Comparison of ENCODE assay signal across 19 cellular contexts in the genomic region with DNA sequence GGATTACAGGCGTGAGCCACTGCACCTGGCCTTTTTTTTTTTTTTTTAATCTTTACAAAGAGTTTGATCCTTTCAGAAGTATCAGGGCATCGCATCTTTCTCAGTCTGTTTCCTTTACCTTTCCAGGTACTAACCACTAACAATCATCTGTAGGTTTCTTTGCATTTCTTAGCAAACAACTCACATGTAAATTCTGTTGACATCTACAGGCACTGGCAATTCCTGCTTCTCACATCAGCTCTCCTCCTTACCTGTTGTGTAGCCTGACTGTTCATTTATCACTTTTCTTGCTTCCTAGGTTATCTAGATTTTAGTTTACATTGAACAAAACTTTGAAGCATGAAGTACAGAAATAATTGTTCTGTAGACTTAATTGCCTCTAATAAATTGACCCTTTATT. TPM values are rescaled to one million over a fixed set of nuclear protein-coding genes. Genes with fewer than 3 reads are reported as not detected.
A peak's percentile ranks its signal among the peaks of the same experiment; 100 is the strongest.
DNase-seq lines count a peak whose midpoint lies in the region; ATAC-seq and TF ChIP-seq lines count a peak whose summit lies in the region.
"Had no signal": no experiment of that assay in that cellular context is flagged by ENCODE, and none has a peak within 500 bp of the region (broad histone marks: within the 10 kb centered on the region; RNA-seq: fewer than 3 reads in every experiment).

No MANE protein-coding gene starts in this region.

- H3K4me3 Mint-ChIP-seq in GM23338 (no peak overlapping the region), WTC11 (no peak overlapping the region)
- H3K4me3 Mint-ChIP-seq: CD4-positive, alpha-beta T cell; CD8-positive, alpha-beta T cell had no signal

- H3K27ac Mint-ChIP-seq in GM23338: no peak overlapping the region
- no peak overlapping the region for H3K27ac Mint-ChIP-seq in WTC11
- H3K27ac Mint-ChIP-seq: CD4-positive, alpha-beta T cell; CD8-positive, alpha-beta T cell had no signal

- no peak overlapping the region for H3K27ac ChIP-seq in GM23338 (ENCODE audit: low read depth)
- H3K27ac ChIP-seq in HUES48 (ENCODE audit: low read depth, low read length): peak overlapping the region; percentile 11
- no peak overlapping the region for H3K27ac ChIP-seq in WERI-Rb-1
- H3K27ac ChIP-seq: BLaER1 had no signal

- H4K20me1 ChIP-seq in GM23338 (replicated peaks; ENCODE audit: insufficient read depth): no peaks in the 10 kb centered on the region
- H4K20me1 ChIP-seq: BLaER1 had no signal

- CTCF ChIA-PET in WTC11 (lab: Charles Lee): interaction anchor here (0.8 to 5.1 kb wide), 5 partner anchors 13 to 133 kb away, joined by 5 to 85 read pairs (median 11); a partner anchor contains a TSS

- no peak overlapping the region for H3K9ac ChIP-seq in HUES48 (ENCODE audit: low read depth, low read length)
- H3K9ac ChIP-seq: BLaER1 had no signal

- H3K79me2 ChIP-seq in GM23338 (replicated peaks; ENCODE audit: insufficient read depth): no peaks in the 10 kb centered on the region

- H3K36me3 Mint-ChIP-seq in GM23338 (ENCODE audit: low read depth) (no peaks in the 10 kb centered on the region; the same call in 1 of the 3 replicates), WTC11 (no peaks in the 10 kb centered on the region)
- H3K36me3 Mint-ChIP-seq: CD8-positive, alpha-beta T cell had no signal

- peak overlapping the region; percentile 46 for H3K4me2 ChIP-seq in GM23338
- H3K4me2 ChIP-seq: BLaER1 had no signal

- no peak for TF ChIP-seq CTCF in GM23338 (conservative IDR thresholded peaks at IDR 0.05; ENCODE audit: low read depth in 2 of 2)
- TF ChIP-seq CTCF in WTC11 (IDR thresholded peaks at IDR 0.05): no peak
- no peak for TF ChIP-seq CTCF in WERI-Rb-1 (IDR thresholded peaks at IDR 0.05; ENCODE audit: low read depth, low read length)

- DNase-seq in GM23338 (ENCODE audit: low spot score) (peak; percentile 41), WTC11 (ENCODE audit: low spot score) (no peak), iPS-NIHi7 (ENCODE audit: extremely low spot score) (peak; percentile 22), cardiac septum (ENCODE audit: low spot score) (no peak), WERI-Rb-1 (no peak)
- DNase-seq: 8988T; ACHN; BE2C; C1 segment of cervical spinal cord; Caco-2; Calu3; CD4-positive, alpha-beta T cell; CD8-positive, alpha-beta T cell; DMS79 treated with DMSO at 0.1 percent for 48 hours; GF-D8 had no signal

- H3K9me3 ChIP-seq in HUES48 (ENCODE audit: control insufficient read depth, insufficient read depth, low read length) (no peaks in the 10 kb centered on the region), WERI-Rb-1 (ENCODE audit: severe bottlenecking) (no peaks in the 10 kb centered on the region)
- H3K9me3 ChIP-seq: BE2C, BLaER1, Caco-2 had no signal

- peaks cover 10% of the 10 kb centered on the region for H3K4me1 Mint-ChIP-seq in GM23338
- H3K4me1 Mint-ChIP-seq in WTC11: peaks cover 14% of the 10 kb centered on the region

- H3K27me3 Mint-ChIP-seq in GM23338 (ENCODE audit: insufficient read depth, low read depth, poor library complexity) (peaks cover 6% of the 10 kb centered on the region), WTC11 (ENCODE audit: low read depth) (peaks cover 4% of the 10 kb centered on the region; the same call in 1 of the 2 replicates)

- H3F3A ChIP-seq in GM23338 (replicated peaks; ENCODE audit: low read depth): no peaks in the 10 kb centered on the region

- 0 out of 2 replicates have a peak, but pooled peaks cover 4% of the 10 kb centered on the region for H3K9me2 ChIP-seq in GM23338 (ENCODE audit: insufficient read depth)

- no peak overlapping the region for H2AFZ ChIP-seq in GM23338

- H3K9me3 Mint-ChIP-seq in GM23338: no peaks in the 10 kb centered on the region
- 0 out of 2 replicates have a peak, but pooled peaks cover 3% of the 10 kb centered on the region for H3K9me3 Mint-ChIP-seq in WTC11
- H3K9me3 Mint-ChIP-seq: CD4-positive, alpha-beta T cell; CD8-positive, alpha-beta T cell had no signal

- no peak overlapping the region for H3K4me3 ChIP-seq in GM23338
- no peak overlapping the region for H3K4me3 ChIP-seq in HUES48 (ENCODE audit: low read depth, low read length)
- no peak overlapping the region for H3K4me3 ChIP-seq in WERI-Rb-1 (ENCODE audit: low read depth, low read length)
- H3K4me3 ChIP-seq: BLaER1 had no signal

- no peaks in the 10 kb centered on the region for H3K36me3 ChIP-seq in GM23338 (ENCODE audit: insufficient read depth)
- no peaks in the 10 kb centered on the region for H3K36me3 ChIP-seq in HUES48 (ENCODE audit: control insufficient read depth, insufficient read depth, low read length)
- H3K36me3 ChIP-seq in WERI-Rb-1: no peaks in the 10 kb centered on the region
- H3K36me3 ChIP-seq: BE2C, BLaER1 had no signal

- peak; percentile 77 for ATAC-seq in GM23338
- peak; percentile 63 for ATAC-seq in WTC11
- ATAC-seq in HG02798 (IDR thresholded peaks at IDR 0.05; ENCODE audit: poor library complexity, unreplicated experiment): no peak
- no peak for ATAC-seq in HG03442 (IDR thresholded peaks at IDR 0.05; ENCODE audit: unreplicated experiment)
- ATAC-seq: CD8-positive, alpha-beta T cell had no signal

- POLR2A ChIA-PET in WTC11 (lab: Charles Lee): interaction anchor here (1.0 kb wide), 1 partner anchor 121 kb away, joined by 3 read pairs; no protein-coding TSS in a partner anchor

- H3K4me1 ChIP-seq in GM23338 (ENCODE audit: insufficient read depth) (peaks cover 18% of the 10 kb centered on the region), HUES48 (ENCODE audit: control insufficient read depth, insufficient read depth, low read length) (peaks cover 12% of the 10 kb centered on the region)
- H3K4me1 ChIP-seq: BE2C, BLaER1, Caco-2 had no signal

- H3K27me3 ChIP-seq in GM23338 (ENCODE audit: insufficient read depth): peaks cover 2% of the 10 kb centered on the region; the same call in 1 of the 2 replicates
- peaks cover 3% of the 10 kb centered on the region; the same call in 1 of the 2 replicates for H3K27me3 ChIP-seq in HUES48 (ENCODE audit: control insufficient read depth, insufficient read depth, low read length)
- H3K27me3 ChIP-seq in WERI-Rb-1 (ENCODE audit: insufficient read depth, low read depth, severe bottlenecking): no peaks in the 10 kb centered on the region
- H3K27me3 ChIP-seq: BE2C, BLaER1 had no signal

- intact Hi-C loops in cardiac septum (cut with DNase I): loop anchor here (5.0 to 10.0 kb wide), 2 partner anchors 145 to 343 kb away; no protein-coding TSS in a partner anchor

TF ChIP-seq in GM23338, 12 proteins besides CTCF, POLR2A, EP300 and RAD21 (continues in another document):
- TF ChIP-seq, protein P1, sequence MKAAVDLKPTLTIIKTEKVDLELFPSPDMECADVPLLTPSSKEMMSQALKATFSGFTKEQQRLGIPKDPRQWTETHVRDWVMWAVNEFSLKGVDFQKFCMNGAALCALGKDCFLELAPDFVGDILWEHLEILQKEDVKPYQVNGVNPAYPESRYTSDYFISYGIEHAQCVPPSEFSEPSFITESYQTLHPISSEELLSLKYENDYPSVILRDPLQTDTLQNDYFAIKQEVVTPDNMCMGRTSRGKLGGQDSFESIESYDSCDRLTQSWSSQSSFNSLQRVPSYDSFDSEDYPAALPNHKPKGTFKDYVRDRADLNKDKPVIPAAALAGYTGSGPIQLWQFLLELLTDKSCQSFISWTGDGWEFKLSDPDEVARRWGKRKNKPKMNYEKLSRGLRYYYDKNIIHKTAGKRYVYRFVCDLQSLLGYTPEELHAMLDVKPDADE (IDR thresholded peaks at IDR 0.05): no peak
- TF ChIP-seq EZH2phosphoT487 (IDR thresholded peaks at IDR 0.05; ENCODE audit: unreplicated experiment): no peak
- TF ChIP-seq CREB1 (CRISPR knock-in tag; IDR thresholded peaks at IDR 0.05; ENCODE audit: low read depth): no peak
- TF ChIP-seq EZH2 (IDR thresholded peaks at IDR 0.05; ENCODE audit: low read depth, unreplicated experiment): no peak
- TF ChIP-seq ZNF114 (CRISPR knock-in tag; IDR thresholded peaks at IDR 0.05): no peak
- no peak for TF ChIP-seq ZNF331 (CRISPR knock-in tag; IDR thresholded peaks at IDR 0.05; ENCODE audit: low read depth)

TF ChIP-seq in WTC11, 78 proteins besides CTCF, POLR2A, EP300 and RAD21:
- no peak for TF ChIP-seq MXD4 (CRISPR knock-in tag; IDR thresholded peaks at IDR 0.05; ENCODE audit: borderline replicate concordance)
- TF ChIP-seq ETV6 (CRISPR knock-in tag; IDR thresholded peaks at IDR 0.05): no peak
- TF ChIP-seq PRRX2 (CRISPR knock-in tag; IDR thresholded peaks at IDR 0.05): no peak
- TF ChIP-seq, protein P2, sequence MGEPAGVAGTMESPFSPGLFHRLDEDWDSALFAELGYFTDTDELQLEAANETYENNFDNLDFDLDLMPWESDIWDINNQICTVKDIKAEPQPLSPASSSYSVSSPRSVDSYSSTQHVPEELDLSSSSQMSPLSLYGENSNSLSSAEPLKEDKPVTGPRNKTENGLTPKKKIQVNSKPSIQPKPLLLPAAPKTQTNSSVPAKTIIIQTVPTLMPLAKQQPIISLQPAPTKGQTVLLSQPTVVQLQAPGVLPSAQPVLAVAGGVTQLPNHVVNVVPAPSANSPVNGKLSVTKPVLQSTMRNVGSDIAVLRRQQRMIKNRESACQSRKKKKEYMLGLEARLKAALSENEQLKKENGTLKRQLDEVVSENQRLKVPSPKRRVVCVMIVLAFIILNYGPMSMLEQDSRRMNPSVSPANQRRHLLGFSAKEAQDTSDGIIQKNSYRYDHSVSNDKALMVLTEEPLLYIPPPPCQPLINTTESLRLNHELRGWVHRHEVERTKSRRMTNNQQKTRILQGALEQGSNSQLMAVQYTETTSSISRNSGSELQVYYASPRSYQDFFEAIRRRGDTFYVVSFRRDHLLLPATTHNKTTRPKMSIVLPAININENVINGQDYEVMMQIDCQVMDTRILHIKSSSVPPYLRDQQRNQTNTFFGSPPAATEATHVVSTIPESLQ (CRISPR knock-in tag; IDR thresholded peaks at IDR 0.05): no peak
- TF ChIP-seq TEAD4 (CRISPR knock-in tag; IDR thresholded peaks at IDR 0.05): no peak
- TF ChIP-seq TEAD1 (CRISPR knock-in tag; IDR thresholded peaks at IDR 0.05): no peak

RNA-seq across cellular contexts. Expression of a gene that starts 27.5 kb away (rescaled TPM):
- total RNA-seq in GM23338 (2014; rRNA removed; shearing (Covaris generic)): 55.8 and 68.1 TPM in 2 replicates
- polyA plus RNA-seq in GM23338 (2016; fragmentation: Nextera tagmentation; extraction: Ambion mirVana): 38.5 and 45.9 TPM in 2 replicates
- total RNA-seq in WTC11 (2021): 25.5 to 31.5 TPM (median 28.0 TPM) in 3 replicates
- total RNA-seq in cardiac septum: 50.2 TPM

Comparison
In these comparisons a context has a peak if more than half of its experiments do, and no peak if none do; other contexts are left out.
1. ATAC-seq: peak in GM23338 (single experiment) and WTC11 (single experiment); none in HG02798 (single experiment) and HG03442 (single experiment).
2. DNase-seq: peak in GM23338 (single experiment) and iPS-NIHi7 (single experiment); none in WTC11 (single experiment), cardiac septum (single experiment) and WERI-Rb-1 (single experiment).